Comparison of ENCODE assay signal across 23 cellular contexts in the genomic region with DNA sequence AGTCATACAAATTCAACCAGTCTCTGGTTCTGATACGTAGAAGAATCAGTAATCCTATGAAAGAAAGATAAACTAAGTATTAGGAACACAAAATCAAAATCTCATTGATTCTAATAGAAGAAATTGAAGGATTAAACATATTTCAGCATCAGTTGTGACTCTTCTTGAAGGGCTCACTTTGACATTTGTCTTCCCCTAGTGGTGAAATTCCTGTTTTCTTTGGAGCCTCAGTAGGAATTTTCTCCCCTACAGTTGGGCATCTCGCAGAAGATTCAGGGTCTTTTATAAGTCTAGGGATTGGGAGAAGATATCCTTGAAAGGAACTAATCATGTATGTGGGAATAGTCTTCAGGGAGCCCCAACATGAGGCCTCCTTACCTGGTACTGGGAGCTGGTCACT. TPM values are rescaled to one million over a fixed set of nuclear protein-coding genes. Genes with fewer than 3 reads are reported as not detected.
A peak's percentile ranks its signal among the peaks of the same experiment; 100 is the strongest.
DNase-seq lines count a peak whose midpoint lies in the region; ATAC-seq and TF ChIP-seq lines count a peak whose summit lies in the region.
"Had no signal": no experiment of that assay in that cellular context is flagged by ENCODE, and none has a peak within 500 bp of the region (broad histone marks: within the 10 kb centered on the region; RNA-seq: fewer than 3 reads in every experiment).

No MANE protein-coding gene starts in this region.

- no peak overlapping the region for H2BK120ac ChIP-seq in H9 (ENCODE audit: low read depth, low read length, poor library complexity, severe bottlenecking)

- H3F3A ChIP-seq in GM23248 (ENCODE audit: insufficient read depth) = no peaks in the 10 kb centered on the region

- WGBS in H9 (ENCODE audit: extremely low coverage, insufficient read length, low lambda C conversion rate) = no CpG with 5 or more reads among the region's 2 CpGs
- WGBS in liver = 85% methylated on average over 2 of the region's 2 CpGs
- 21 to 23% methylated on average over 2 of the region's 2 CpGs for WGBS in GM23248 (ENCODE audit: low coverage in 1 of 2, low lambda C conversion rate in 2 of 2, missing lambda C conversion rate in 2 of 2), 2 experiments

- H3K79me1 ChIP-seq in H9 (ENCODE audit: insufficient read depth, low read depth, low read length, poor library complexity, severe bottlenecking) = no peaks in the 10 kb centered on the region

- H3K23ac ChIP-seq in H9 (ENCODE audit: insufficient read length, low read depth, low read length) = no peak overlapping the region

- H2AK5ac ChIP-seq in H9 (ENCODE audit: insufficient read length, low read length) = no peak overlapping the region

- H4K20me1 ChIP-seq in H9 (ENCODE audit: control insufficient read depth, insufficient read depth, insufficient read length) = no peaks in the 10 kb centered on the region
- no peaks in the 10 kb centered on the region for H4K20me1 ChIP-seq in GM23248 (ENCODE audit: insufficient read depth)

- H3K4me3 ChIP-seq in A673 (ENCODE audit: low read depth, low read length, poor library complexity, severe bottlenecking) (no peak overlapping the region), choroid plexus epithelial cell (ENCODE audit: low read depth, low read length) (no peak overlapping the region), liver (ENCODE audit: low read depth in 1 of 3, low read length in 3 of 3) (no peak overlapping the region), GM23248 (no peak overlapping the region)
- H3K4me3 ChIP-seq: left lung, mucosa of descending colon, sigmoid colon had no signal

- H3K27me3 ChIP-seq in A673 (replicated peaks; ENCODE audit: insufficient read depth, low read depth, low read length, poor library complexity) (no peaks in the 10 kb centered on the region), H9 (ENCODE audit: insufficient read depth, low read length) (no peaks in the 10 kb centered on the region), liver (ENCODE audit: control insufficient read depth in 4 of 4, insufficient read depth in 4 of 4, low read length in 3 of 4) (peaks cover 0 to 8% (median 0%) of the 10 kb centered on the region in 4 donors), GM23248 (replicated peaks; ENCODE audit: insufficient read depth) (no peaks in the 10 kb centered on the region; the same call in 1 of the 2 replicates)
- H3K27me3 ChIP-seq: left lung, sigmoid colon had no signal

- no TSS peak for BruUV-seq in A673 (replicated peaks; lab: Mats Ljungman, UMichigan)

- H2BK15ac ChIP-seq in H9 (ENCODE audit: low read depth, low read length) = no peak overlapping the region

- H3K9ac ChIP-seq in H9 (ENCODE audit: extremely low read depth, insufficient read length, low read length) = no peak overlapping the region
- no peak overlapping the region for H3K9ac ChIP-seq in liver (ENCODE audit: low read depth in 1 of 2, low read length in 2 of 2)
- H3K9ac ChIP-seq in GM23248 = no peak overlapping the region

- H2AFZ ChIP-seq in H9 (ENCODE audit: low read length) (no peak overlapping the region), GM23248 (no peak overlapping the region)

- H3K9me3 ChIP-seq in A673 (ENCODE audit: low read depth, low read length, poor library complexity, severe bottlenecking) (no peaks in the 10 kb centered on the region), H9 (ENCODE audit: control insufficient read depth, low read depth, low read length) (no peaks in the 10 kb centered on the region), liver (ENCODE audit: control insufficient read depth in 4 of 4, low read length in 3 of 4) (peaks cover 0 to 3% (median 1%) of the 10 kb centered on the region in 4 donors), GM23248 (ENCODE audit: low read depth) (no peaks in the 10 kb centered on the region)
- H3K9me3 ChIP-seq: mucosa of descending colon had no signal

- H4K8ac ChIP-seq in H9 (replicated peaks; ENCODE audit: insufficient read length, low read depth, low read length) = no peak overlapping the region

- H3K23me2 ChIP-seq in H9 (ENCODE audit: insufficient read length, low read depth, low read length, poor library complexity, severe bottlenecking) = no peaks in the 10 kb centered on the region

- H3K79me2 ChIP-seq in H9 (ENCODE audit: insufficient read depth, low read length) (no peaks in the 10 kb centered on the region), GM23248 (ENCODE audit: insufficient read depth) (no peaks in the 10 kb centered on the region)

- H3K18ac ChIP-seq in H9 (ENCODE audit: insufficient read length, low read depth, low read length) = no peak overlapping the region

- DNase-seq in A673 (ENCODE audit: low spot score) (no peak), H9 (no peak), choroid plexus epithelial cell (ENCODE audit: low read depth) (no peak), OCI-M2 (lab: John Stamatoyannopoulos, UW; ENCODE audit: unreplicated experiment) (no peak), GM23248 (no peak)
- DNase-seq: activated CD4-positive, alpha-beta memory T cell treated with anti-CD3 and anti-CD28 coated beads, Interleukin-2, amount 10 ng/mL, durations not matched to agents 7 days and 5 days; activated naive CD8-positive, alpha-beta T cell treated with anti-CD3 and anti-CD28 coated beads, Interleukin-2, amount 10 ng/mL, durations not matched to agents 7 days and 5 days; activated T-cell treated with anti-CD3 and anti-CD28 coated beads, Interleukin-2, amount 50 U/mL, for 24 hours; GF-D8; left lung; mucosa of descending colon; MV-4-11; NCI-H2029; NCI-H69; nucleus accumbens; sigmoid colon had no signal

- intact Hi-C loops in A673 (cut with micrococcal nuclease; ENCODE audit: unreplicated experiment) = no loop called here

- no peak overlapping the region for H4K91ac ChIP-seq in H9 (ENCODE audit: insufficient read length, low read depth, low read length)

- H3K9me3 Mint-ChIP-seq in H9 = peaks cover 14 to 18% of the 10 kb centered on the region in 2 experiments; a peak in 4 of 5 replicates
- H3K9me3 Mint-ChIP-seq: activated CD4-positive, alpha-beta memory T cell treated with anti-CD3 and anti-CD28 coated beads, Interleukin-2, amount 10 ng/mL, durations not matched to agents 7 days and 5 days; activated T-cell treated with anti-CD3 and anti-CD28 coated beads, Interleukin-2, amount 50 U/mL, for 24 hours had no signal

- POLR2A ChIA-PET in A673 (lab: Charles Lee; ENCODE audit: low non-redundant PET) = no interaction called here

- peak; percentile 37; the same call in 1 of the 2 replicates for TF ChIP-seq CTCF in A673 (conservative IDR thresholded peaks at IDR 0.05; ENCODE audit: low read depth, low read length)
- TF ChIP-seq CTCF in H9 (conservative IDR thresholded peaks at IDR 0.05) = peak; percentile 66
- peak; percentile 44 for TF ChIP-seq CTCF in choroid plexus epithelial cell (conservative IDR thresholded peaks at IDR 0.05; ENCODE audit: low read depth, low read length)
- peak; percentile 14 for TF ChIP-seq CTCF in liver (IDR thresholded peaks at IDR 0.05; ENCODE audit: low read depth, low read length, missing input control)

- no peak overlapping the region for H3K4me3 Mint-ChIP-seq in H9
- H3K4me3 Mint-ChIP-seq: activated CD4-positive, alpha-beta memory T cell treated with anti-CD3 and anti-CD28 coated beads, Interleukin-2, amount 10 ng/mL, durations not matched to agents 7 days and 5 days; activated naive CD8-positive, alpha-beta T cell treated with anti-CD3 and anti-CD28 coated beads, Interleukin-2, amount 10 ng/mL, durations not matched to agents 7 days and 5 days; activated T-cell treated with anti-CD3 and anti-CD28 coated beads, Interleukin-2, amount 50 U/mL, for 24 hours; IgD-negative memory B cell had no signal

- no peak overlapping the region for H3K14ac ChIP-seq in H9 (ENCODE audit: insufficient read depth, low read length)

- no peaks in the 10 kb centered on the region for H3K4me1 ChIP-seq in A673 (ENCODE audit: insufficient read depth, low read length, poor library complexity, severe bottlenecking)
- H3K4me1 ChIP-seq in H9 (ENCODE audit: insufficient read depth, low read length) = no peaks in the 10 kb centered on the region
- peaks cover 0 to 3% (median 0%) of the 10 kb centered on the region in 4 donors for H3K4me1 ChIP-seq in liver (ENCODE audit: control insufficient read depth in 4 of 4, insufficient read depth in 4 of 4, low read length in 3 of 4)
- H3K4me1 ChIP-seq in GM23248 (ENCODE audit: insufficient read depth) = no peaks in the 10 kb centered on the region
- H3K4me1 ChIP-seq: left lung, sigmoid colon had no signal

- H3K56ac ChIP-seq in H9 (ENCODE audit: insufficient read length, low read depth, low read length) = no peak overlapping the region

- peaks cover 15 to 17% of the 10 kb centered on the region in 2 experiments for H3K4me1 Mint-ChIP-seq in H9
- H3K4me1 Mint-ChIP-seq: activated CD4-positive, alpha-beta memory T cell treated with anti-CD3 and anti-CD28 coated beads, Interleukin-2, amount 10 ng/mL, durations not matched to agents 7 days and 5 days; activated naive CD8-positive, alpha-beta T cell treated with anti-CD3 and anti-CD28 coated beads, Interleukin-2, amount 10 ng/mL, durations not matched to agents 7 days and 5 days; IgD-negative memory B cell had no signal

- no peaks in the 10 kb centered on the region for H3K9me2 ChIP-seq in GM23248 (ENCODE audit: insufficient read depth)

- H3K27ac Mint-ChIP-seq in H9 = no peak overlapping the region
- H3K27ac Mint-ChIP-seq: activated CD4-positive, alpha-beta memory T cell treated with anti-CD3 and anti-CD28 coated beads, Interleukin-2, amount 10 ng/mL, durations not matched to agents 7 days and 5 days; activated naive CD8-positive, alpha-beta T cell treated with anti-CD3 and anti-CD28 coated beads, Interleukin-2, amount 10 ng/mL, durations not matched to agents 7 days and 5 days; activated T-cell treated with anti-CD3 and anti-CD28 coated beads, Interleukin-2, amount 50 U/mL, for 24 hours; IgD-negative memory B cell had no signal

- peaks cover 2 to 14% (median 2%) of the 10 kb centered on the region in 3 experiments; a peak in 4 of 7 replicates for H3K36me3 Mint-ChIP-seq in H9 (ENCODE audit: insufficient read depth in 1 of 3, low read depth in 3 of 3)
- H3K36me3 Mint-ChIP-seq: activated naive CD8-positive, alpha-beta T cell treated with anti-CD3 and anti-CD28 coated beads, Interleukin-2, amount 10 ng/mL, durations not matched to agents 7 days and 5 days had no signal

- no peak overlapping the region for H2BK20ac ChIP-seq in H9 (ENCODE audit: low read depth, low read length, poor library complexity, severe bottlenecking)

- no peak overlapping the region for H2BK5ac ChIP-seq in H9 (ENCODE audit: insufficient read length, low read length)

- no peaks in the 10 kb centered on the region for H3K27me3 Mint-ChIP-seq in H9 (ENCODE audit: low read depth)

- no peak overlapping the region for H3K4ac ChIP-seq in H9 (ENCODE audit: low read depth, low read length)

- CTCF ChIA-PET in A673 (lab: Charles Lee) = no interaction called here

- in situ Hi-C loops in GM23248 (cut with MboI) = no loop called here

- no peak overlapping the region for H4K5ac ChIP-seq in H9 (ENCODE audit: insufficient read length, low read depth, low read length)

- no peak overlapping the region for H3T11ph ChIP-seq in H9 (ENCODE audit: low read length)

- ATAC-seq in GM19463 (IDR thresholded peaks at IDR 0.05; ENCODE audit: unreplicated experiment) (no peak), HG02763 (IDR thresholded peaks at IDR 0.05; ENCODE audit: unreplicated experiment) (no peak)
- ATAC-seq: left lung, mucosa of descending colon had no signal

- H3K4me2 ChIP-seq in H9 (ENCODE audit: insufficient read depth, insufficient read length, low read length) (no peak overlapping the region), GM23248 (ENCODE audit: unreplicated experiment) (no peak overlapping the region)

- TF ChIP-seq RAD21 in liver (IDR thresholded peaks at IDR 0.05) = no peak

- H3K27ac ChIP-seq in A673 (ENCODE audit: low read depth, low read length, poor library complexity, severe bottlenecking) = no peak overlapping the region
- no peak overlapping the region for H3K27ac ChIP-seq in H9 (ENCODE audit: insufficient read length, low read depth, low read length)
- H3K27ac ChIP-seq in liver (ENCODE audit: low read depth in 1 of 2, low read length in 2 of 2) = no peak overlapping the region
- H3K27ac ChIP-seq in GM23248 = no peak overlapping the region
- H3K27ac ChIP-seq: left lung, sigmoid colon had no signal

- no peak overlapping the region for H2BK12ac ChIP-seq in H9 (ENCODE audit: insufficient read length, low read depth, low read length)

- H3K36me3 ChIP-seq in A673 (ENCODE audit: insufficient read depth, low read length, poor library complexity, severe bottlenecking) (no peaks in the 10 kb centered on the region), liver (ENCODE audit: control insufficient read depth in 4 of 4, insufficient read depth in 3 of 4, low read depth in 1 of 4, low read length in 3 of 4) (no peaks in the 10 kb centered on the region), GM23248 (ENCODE audit: low read depth) (no peaks in the 10 kb centered on the region)
- H3K36me3 ChIP-seq: left lung, sigmoid colon had no signal

RNA-seq across cellular contexts. Expression of gene CRYGB, which starts 2.8 kb away (rescaled TPM):
- total RNA-seq in A673 (2021) (not detected in 2 replicates), H9 (2021) (0.86 TPM in 1 of 2 replicates, not detected in the other), liver (not detected)
- polyA plus RNA-seq in liver (not detected), GM23248 (2016; fragmentation: Nextera tagmentation; extraction: Ambion mirVana) (not detected in 2 replicates)
- not detected in 2 replicates for total RNA-seq in GM23248 (2014; rRNA removed; shearing (Covaris generic))
- total RNA-seq: activated CD4-positive, alpha-beta memory T cell treated with anti-CD3 and anti-CD28 coated beads, Interleukin-2, amount 10 ng/mL, durations not matched to agents 7 days and 5 days; activated naive CD8-positive, alpha-beta T cell treated with anti-CD3 and anti-CD28 coated beads, Interleukin-2, amount 10 ng/mL, durations not matched to agents 7 days and 5 days; bronchial epithelial cell; left lung; mucosa of descending colon; RPMI7951; sigmoid colon; T-helper 1 cell treated with Interleukin-12 subunit alpha and Interleukin-12 subunit beta and Interleukin-4 antibody, amounts not matched to agents 30 ng/mL and 1 ng/mL, for 36 hours had no signal
- polyA plus RNA-seq: IgD-negative memory B cell, sigmoid colon had no signal

RNA-seq across cellular contexts. Expression of gene CRYGA, which starts 14.6 kb away (rescaled TPM):
- not detected in 2 replicates for total RNA-seq in A673 (2021)
- not detected in 2 replicates for total RNA-seq in H9 (2021)
- total RNA-seq in liver = not detected
- not detected for polyA plus RNA-seq in liver
- not detected in 2 replicates for total RNA-seq in GM23248 (2014; rRNA removed; shearing (Covaris generic))
- polyA plus RNA-seq in GM23248 (2016; fragmentation: Nextera tagmentation; extraction: Ambion mirVana) = not detected in 2 replicates
- total RNA-seq: activated CD4-positive, alpha-beta memory T cell treated with anti-CD3 and anti-CD28 coated beads, Interleukin-2, amount 10 ng/mL, durations not matched to agents 7 days and 5 days; activated naive CD8-positive, alpha-beta T cell treated with anti-CD3 and anti-CD28 coated beads, Interleukin-2, amount 10 ng/mL, durations not matched to agents 7 days and 5 days; bronchial epithelial cell; left lung; mucosa of descending colon; RPMI7951; sigmoid colon; T-helper 1 cell treated with Interleukin-12 subunit alpha and Interleukin-12 subunit beta and Interleukin-4 antibody, amounts not matched to agents 30 ng/mL and 1 ng/mL, for 36 hours had no signal
- polyA plus RNA-seq: IgD-negative memory B cell, sigmoid colon had no signal

RNA-seq across cellular contexts. Expression of gene CRYGC, which starts 19.2 kb away (rescaled TPM):
- total RNA-seq in A673 (2021) (not detected in 2 replicates), H9 (2021) (not detected in 2 replicates), liver (not detected)
- polyA plus RNA-seq in liver (not detected), GM23248 (2016; fragmentation: Nextera tagmentation; extraction: Ambion mirVana) (not detected in 2 replicates)
- not detected in 2 replicates for total RNA-seq in GM23248 (2014; rRNA removed; shearing (Covaris generic))
- total RNA-seq: activated CD4-positive, alpha-beta memory T cell treated with anti-CD3 and anti-CD28 coated beads, Interleukin-2, amount 10 ng/mL, durations not matched to agents 7 days and 5 days; activated naive CD8-positive, alpha-beta T cell treated with anti-CD3 and anti-CD28 coated beads, Interleukin-2, amount 10 ng/mL, durations not matched to agents 7 days and 5 days; bronchial epithelial cell; left lung; mucosa of descending colon; RPMI7951; sigmoid colon; T-helper 1 cell treated with Interleukin-12 subunit alpha and Interleukin-12 subunit beta and Interleukin-4 antibody, amounts not matched to agents 30 ng/mL and 1 ng/mL, for 36 hours had no signal
- polyA plus RNA-seq: IgD-negative memory B cell, sigmoid colon had no signal

RNA-seq across cellular contexts. Expression of gene CRYGD, which starts 24.5 kb away (rescaled TPM):
- total RNA-seq in A673 (2021) = not detected in 2 replicates
- total RNA-seq in H9 (2021) = not detected in 2 replicates
- not detected for total RNA-seq in liver
- not detected for polyA plus RNA-seq in liver
- total RNA-seq in GM23248 (2014; rRNA removed; shearing (Covaris generic)) = not detected in 2 replicates
- polyA plus RNA-seq in GM23248 (2016; fragmentation: Nextera tagmentation; extraction: Ambion mirVana) = not detected in 2 replicates
- total RNA-seq: activated CD4-positive, alpha-beta memory T cell treated with anti-CD3 and anti-CD28 coated beads, Interleukin-2, amount 10 ng/mL, durations not matched to agents 7 days and 5 days; activated naive CD8-positive, alpha-beta T cell treated with anti-CD3 and anti-CD28 coated beads, Interleukin-2, amount 10 ng/mL, durations not matched to agents 7 days and 5 days; bronchial epithelial cell; left lung; mucosa of descending colon; RPMI7951; sigmoid colon; T-helper 1 cell treated with Interleukin-12 subunit alpha and Interleukin-12 subunit beta and Interleukin-4 antibody, amounts not matched to agents 30 ng/mL and 1 ng/mL, for 36 hours had no signal
- polyA plus RNA-seq: IgD-negative memory B cell, sigmoid colon had no signal

RNA-seq across cellular contexts. Expression of gene C2orf80, which starts 41.0 kb away (rescaled TPM):
- not detected in 2 replicates for total RNA-seq in A673 (2021)
- not detected in 2 replicates for total RNA-seq in H9 (2021)
- not detected for total RNA-seq in liver
- not detected for polyA plus RNA-seq in liver
- total RNA-seq in GM23248 (2014; rRNA removed; shearing (Covaris generic)) = not detected in 2 replicates
- not detected in 2 replicates for polyA plus RNA-seq in GM23248 (2016; fragmentation: Nextera tagmentation; extraction: Ambion mirVana)
- total RNA-seq: activated CD4-positive, alpha-beta memory T cell treated with anti-CD3 and anti-CD28 coated beads, Interleukin-2, amount 10 ng/mL, durations not matched to agents 7 days and 5 days; activated naive CD8-positive, alpha-beta T cell treated with anti-CD3 and anti-CD28 coated beads, Interleukin-2, amount 10 ng/mL, durations not matched to agents 7 days and 5 days; bronchial epithelial cell; left lung; mucosa of descending colon; RPMI7951; sigmoid colon; T-helper 1 cell treated with Interleukin-12 subunit alpha and Interleukin-12 subunit beta and Interleukin-4 antibody, amounts not matched to agents 30 ng/mL and 1 ng/mL, for 36 hours had no signal
- polyA plus RNA-seq: IgD-negative memory B cell, sigmoid colon had no signal

Comparison
In these comparisons a context has a peak if more than half of its experiments do, and no peak if none do; other contexts are left out.
1. CTCF ChIP-seq: peak in every context shown above with its lines; median percentile 66 in H9; 44 in choroid plexus epithelial cell; 37 in A673; 14 in liver.